In the genomic region with DNA sequence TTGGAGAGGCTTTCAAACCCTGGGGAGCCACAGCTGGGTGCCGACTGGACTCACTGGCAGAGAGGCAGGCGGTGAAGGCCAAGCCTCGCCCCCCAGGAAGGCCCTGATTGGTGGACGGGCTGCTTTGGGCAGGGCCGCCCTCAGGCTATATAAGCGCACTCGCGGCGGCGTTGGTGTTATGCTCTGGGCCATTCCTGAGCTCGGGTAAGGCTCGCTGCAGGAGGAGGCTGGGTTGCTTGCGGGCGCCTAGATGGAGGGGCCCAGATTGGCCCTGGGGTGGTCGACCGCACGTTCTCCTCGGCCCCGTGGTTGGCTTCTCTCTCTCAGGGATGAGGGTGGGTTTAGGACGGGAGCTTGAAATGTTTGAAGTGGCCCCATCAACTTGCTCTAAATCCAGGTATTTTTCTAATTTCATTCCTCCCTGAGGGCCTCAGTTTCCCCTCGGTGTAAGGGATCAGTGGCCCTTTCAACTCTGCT, we compare ENCODE assay signal across 13 cellular contexts. TPM values are rescaled to one million over a fixed set of nuclear protein-coding genes. Genes with fewer than 3 reads are reported as not detected.
DNase-seq lines count a peak whose midpoint lies in the region; ATAC-seq and TF ChIP-seq lines count a peak whose summit lies in the region.
"Had no signal": no experiment of that assay in that cellular context is flagged by ENCODE, and none has a peak within 500 bp of the region (broad histone marks: within the 10 kb centered on the region; RNA-seq: fewer than 3 reads in every experiment).

A gene with protein sequence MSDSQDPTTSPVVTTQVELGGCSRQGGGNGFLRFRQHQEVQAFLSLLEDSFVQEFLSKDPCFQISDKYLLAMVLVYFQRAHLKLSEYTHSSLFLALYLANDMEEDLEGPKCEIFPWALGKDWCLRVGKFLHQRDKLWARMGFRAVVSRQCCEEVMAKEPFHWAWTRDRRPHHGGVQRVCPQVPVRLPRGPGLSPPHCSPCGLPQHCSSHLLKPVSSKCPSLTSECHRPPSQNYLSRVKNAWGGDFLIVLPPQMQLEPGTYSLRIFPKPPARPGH (plus strand): TSS at position 176 of the 477 bp plus-strand sequence. CDS start 1,125 bp downstream, outside the sequence.

- H3K4me1 ChIP-seq in NT2/D1 (ENCODE audit: insufficient read depth, insufficient read length) (peaks cover 11% of the 10 kb centered on the region), breast epithelium (no peaks in the 10 kb centered on the region)
- H3K4me1 ChIP-seq: HAP-1 had no signal

- H3K4me3 ChIP-seq in NT2/D1 (ENCODE audit: insufficient read length, low read depth) (peak within 1 kb of the TSS; percentile 31), coronary artery (no peak within 1 kb of the TSS), breast epithelium (no peak within 1 kb of the TSS)
- H3K4me3 ChIP-seq: HAP-1 had no signal

- no peak for TF ChIP-seq CTCF in osteocyte (IDR thresholded peaks at IDR 0.05)
- no peak for TF ChIP-seq CTCF in coronary artery (IDR thresholded peaks at IDR 0.05)
- TF ChIP-seq CTCF in breast epithelium (IDR thresholded peaks at IDR 0.05) = no peak

- H3K36me3 ChIP-seq in NT2/D1 (ENCODE audit: insufficient read depth, insufficient read length, low read length) (no peaks in the 10 kb centered on the region), breast epithelium (no peaks in the 10 kb centered on the region)
- H3K36me3 ChIP-seq: HAP-1 had no signal

- peaks cover 3% of the 10 kb centered on the region for H3K27me3 Mint-ChIP-seq in dendritic cell treated with granulocyte-macrophage colony-stimulating factor and Interleukin-4, amounts not matched to agents 40 ng/mL and 50 ng/mL, for 4 days
- no peaks in the 10 kb centered on the region for H3K27me3 Mint-ChIP-seq in osteocyte (ENCODE audit: unreplicated experiment)

- no peak within 1 kb of the TSS for H3K4me3 Mint-ChIP-seq in dendritic cell treated with granulocyte-macrophage colony-stimulating factor and Interleukin-4, amounts not matched to agents 40 ng/mL and 50 ng/mL, for 4 days
- H3K4me3 Mint-ChIP-seq in osteocyte (ENCODE audit: unreplicated experiment) = peak within 1 kb of the TSS; percentile 1

- intact Hi-C loops in dendritic cell treated with granulocyte-macrophage colony-stimulating factor and Interleukin-4, amounts not matched to agents 40 ng/mL and 50 ng/mL, for 4 days (cut with micrococcal nuclease) = no loop called here
- intact Hi-C loops in left cardiac atrium (cut with DNase I) = no loop called here
- intact Hi-C loops in breast epithelium (cut with DNase I; ENCODE audit: low total_unique reads) = no loop called here

- no peak within 1 kb of the TSS for H3K27ac ChIP-seq in coronary artery
- no peak within 1 kb of the TSS for H3K27ac ChIP-seq in breast epithelium
- H3K27ac ChIP-seq: 22Rv1 had no signal

- H3K36me3 Mint-ChIP-seq in dendritic cell treated with granulocyte-macrophage colony-stimulating factor and Interleukin-4, amounts not matched to agents 40 ng/mL and 50 ng/mL, for 4 days (ENCODE audit: low read depth) = no peaks in the 10 kb centered on the region
- H3K36me3 Mint-ChIP-seq in osteocyte (ENCODE audit: unreplicated experiment) = no peaks in the 10 kb centered on the region

- no peak for ATAC-seq in left cardiac atrium

- H3K27me3 ChIP-seq in NT2/D1 (ENCODE audit: insufficient read depth, insufficient read length) = no peaks in the 10 kb centered on the region
- H3K27me3 ChIP-seq in breast epithelium = no peaks in the 10 kb centered on the region

- DNase-seq in NCI-H146 (lab: John Stamatoyannopoulos, UW) = peak; percentile 51
- DNase-seq in NCI-H146 treated with DMSO at 0.1 percent for 48 hours (lab: John Stamatoyannopoulos, UW; ENCODE audit: unreplicated experiment) = no peak
- no peak for DNase-seq in NT2/D1 (ENCODE audit: low read depth, low spot score)
- DNase-seq in osteocyte (ENCODE audit: extremely low spot score, unreplicated experiment) = no peak
- DNase-seq in left cardiac atrium = no peak
- DNase-seq in coronary artery (ENCODE audit: low spot score) = no peak
- no peak for DNase-seq in breast epithelium (ENCODE audit: low spot score in 2 of 2)
- DNase-seq: cerebellar nuclear complex, NCI-H1092 had no signal

- no peak for TF ChIP-seq POLR2A in breast epithelium (IDR thresholded peaks at IDR 0.05)

- H3K9me3 Mint-ChIP-seq in dendritic cell treated with granulocyte-macrophage colony-stimulating factor and Interleukin-4, amounts not matched to agents 40 ng/mL and 50 ng/mL, for 4 days = no peaks in the 10 kb centered on the region
- no peaks in the 10 kb centered on the region for H3K9me3 Mint-ChIP-seq in osteocyte (ENCODE audit: unreplicated experiment)

- peaks cover 14% of the 10 kb centered on the region for H3K4me1 Mint-ChIP-seq in dendritic cell treated with granulocyte-macrophage colony-stimulating factor and Interleukin-4, amounts not matched to agents 40 ng/mL and 50 ng/mL, for 4 days (ENCODE audit: low read depth)
- H3K4me1 Mint-ChIP-seq in osteocyte (ENCODE audit: unreplicated experiment) = peaks cover 14% of the 10 kb centered on the region

- peak within 1 kb of the TSS; percentile 70 for H3K27ac Mint-ChIP-seq in dendritic cell treated with granulocyte-macrophage colony-stimulating factor and Interleukin-4, amounts not matched to agents 40 ng/mL and 50 ng/mL, for 4 days
- H3K27ac Mint-ChIP-seq in osteocyte (ENCODE audit: unreplicated experiment) = peak within 1 kb of the TSS; percentile 89

- H3K9ac ChIP-seq in NT2/D1 (ENCODE audit: insufficient read length, low read depth) = peak within 1 kb of the TSS; percentile 52

- H3K9me3 ChIP-seq in NT2/D1 (ENCODE audit: insufficient read depth, low read length) (no peaks in the 10 kb centered on the region), breast epithelium (no peaks in the 10 kb centered on the region)
- H3K9me3 ChIP-seq: HAP-1 had no signal

RNA-seq across cellular contexts. Expression of the gene that starts here (rescaled TPM):
- total RNA-seq in osteocyte (not detected in 2 replicates), left cardiac atrium (not detected), breast epithelium (not detected)
- total RNA-seq: subcutaneous adipose tissue had no signal
